Comparison of ENCODE assay signal across 19 cellular contexts in genomic region chr3:172199850-172200369, GRCh38.
DNase-seq lines count a peak whose midpoint lies in the region; TF ChIP-seq lines count a peak whose summit lies in the region.
"Had no signal": no experiment of that assay in that cellular context is flagged by ENCODE, and none has a peak within 500 bp of the region (broad histone marks: within the 10 kb centered on the region; RNA-seq: fewer than 3 reads in every experiment).

No MANE protein-coding gene starts in this region.

- H3K36me3 ChIP-seq in ACC112 (ENCODE audit: insufficient read depth, low read length): peaks cover 6% of the 10 kb centered on the region; the same call in 1 of the 2 replicates
- no peaks in the 10 kb centered on the region for H3K36me3 ChIP-seq in brain microvascular endothelial cell (replicated peaks)
- H3K36me3 ChIP-seq in neuronal stem cell (replicated peaks in 1 of 2; ENCODE audit: control insufficient read depth in 2 of 2, insufficient read depth in 2 of 2, low read length in 2 of 2): peaks cover 0 to 3% of the 10 kb centered on the region in 2 donors
- peaks cover 0 to 8% of the 10 kb centered on the region in 2 experiments for H3K36me3 ChIP-seq in mesenchymal stem cell (ENCODE audit: control insufficient read depth in 1 of 2, insufficient read depth in 2 of 2, low read depth in 1 of 2, low read length in 2 of 2)
- H3K36me3 ChIP-seq in MM.1S (replicated peaks; ENCODE audit: insufficient read depth, low read length): no peaks in the 10 kb centered on the region

- H3K18ac ChIP-seq in neuronal stem cell (ENCODE audit: low read length): no peak overlapping the region
- no peak overlapping the region for H3K18ac ChIP-seq in mesenchymal stem cell (ENCODE audit: low read depth in 1 of 2, low read length in 2 of 2)

- H3K4me1 ChIP-seq in ACC112 (ENCODE audit: control insufficient read depth, insufficient read depth, low read length, unreplicated experiment) (peaks cover 63% of the 10 kb centered on the region), neuronal stem cell (ENCODE audit: control insufficient read depth in 2 of 2, insufficient read depth in 1 of 2, low read depth in 1 of 2, low read length in 2 of 2) (peaks cover 14 to 50% of the 10 kb centered on the region in 2 donors), mesenchymal stem cell (ENCODE audit: control insufficient read depth, insufficient read depth, low read depth, low read length) (peaks cover 4% of the 10 kb centered on the region), MM.1S (ENCODE audit: low read length) (0 out of 2 replicates have a peak, but pooled peaks cover 2% of the 10 kb centered on the region)

- no CpG with 5 or more reads among the region's 7 CpGs for WGBS in neuronal stem cell (ENCODE audit: extremely low coverage in 2 of 2, insufficient read length in 2 of 2, insufficient replicate concordance in 1 of 2), 2 donors
- 91% methylated on average over 7 of the region's 7 CpGs for WGBS in mesenchymal stem cell

- in situ Hi-C loops in brain microvascular endothelial cell (cut with HindIII; ENCODE audit: low pct_ligation_motif_present, low sequenced_read_pairs): no loop called here

- H3K23ac ChIP-seq in neuronal stem cell (ENCODE audit: low read depth, low read length, poor library complexity): no peak overlapping the region
- no peak overlapping the region for H3K23ac ChIP-seq in mesenchymal stem cell (ENCODE audit: low read length in 2 of 2)

- H3K9me3 ChIP-seq in neuronal stem cell (replicated peaks in 1 of 2; ENCODE audit: control insufficient read depth in 2 of 2, insufficient read depth in 1 of 2, low read depth in 1 of 2, low read length in 2 of 2) (no peaks in the 10 kb centered on the region), mesenchymal stem cell (ENCODE audit: control insufficient read depth, low read length) (no peaks in the 10 kb centered on the region), MM.1S (replicated peaks; ENCODE audit: insufficient read depth, low read length) (no peaks in the 10 kb centered on the region)
- H3K9me3 ChIP-seq: MG63 had no signal

- H3K4ac ChIP-seq in neuronal stem cell (ENCODE audit: low read length) (no peak overlapping the region), mesenchymal stem cell (ENCODE audit: low read depth in 1 of 2, low read length in 2 of 2) (no peak overlapping the region)

- DNase-seq in HL-60 (ENCODE audit: low read depth in 1 of 2, low spot score in 1 of 2) (no peak), brain microvascular endothelial cell (no peak), neuronal stem cell (ENCODE audit: low spot score) (no peak), posterior vena cava (ENCODE audit: low spot score) (no peak), mesenchymal stem cell (no peak), MM.1S (no peak)
- DNase-seq: CD8-positive, alpha-beta memory T cell; DMS153; EL; GOT3; HFFc6; MG63; NCI-H1105 treated with DMSO at 0.1 percent for 48 hours; NCI-H187; NCI-H446; NCI-H748 treated with DMSO at 0.1 percent for 48 hours; PC-3 had no signal

- peaks cover 5% of the 10 kb centered on the region for H4K20me1 ChIP-seq in MM.1S (ENCODE audit: insufficient read depth, low read length)

- peaks cover 82% of the 10 kb centered on the region for H3K79me2 ChIP-seq in ACC112 (ENCODE audit: control insufficient read depth, insufficient read depth, low read length, unreplicated experiment)
- peaks cover 94% of the 10 kb centered on the region for H3K79me2 ChIP-seq in MM.1S (ENCODE audit: low read length)

- H3K4me3 ChIP-seq in ACC112 (ENCODE audit: low read depth, low read length): no peak overlapping the region
- no peak overlapping the region for H3K4me3 ChIP-seq in HL-60 (replicated peaks; ENCODE audit: insufficient read depth, low read length)
- H3K4me3 ChIP-seq in brain microvascular endothelial cell (ENCODE audit: low read depth, low read length): no peak overlapping the region
- no peak overlapping the region for H3K4me3 ChIP-seq in neuronal stem cell (ENCODE audit: low read length in 2 of 2)
- no peak overlapping the region for H3K4me3 ChIP-seq in mesenchymal stem cell (ENCODE audit: insufficient read depth in 1 of 2, low read depth in 1 of 2, low read length in 2 of 2)
- no peak overlapping the region for H3K4me3 ChIP-seq in MM.1S (ENCODE audit: low read length)

- no peak overlapping the region for H3K4me2 ChIP-seq in neuronal stem cell (ENCODE audit: insufficient read depth, low read length, poor library complexity, severe bottlenecking)
- H3K4me2 ChIP-seq in mesenchymal stem cell (ENCODE audit: low read length, poor library complexity, severe bottlenecking): no peak overlapping the region
- no peak overlapping the region for H3K4me2 ChIP-seq in MM.1S (ENCODE audit: low read depth, low read length)
- H3K4me2 ChIP-seq: KMS-11 had no signal

- no peak overlapping the region for H2BK5ac ChIP-seq in neuronal stem cell (ENCODE audit: low read length)
- no peak overlapping the region for H2BK5ac ChIP-seq in mesenchymal stem cell (ENCODE audit: low read depth, low read length, poor library complexity, severe bottlenecking)

- no peak overlapping the region for H2BK12ac ChIP-seq in neuronal stem cell (ENCODE audit: low read length)
- H2BK12ac ChIP-seq in mesenchymal stem cell (ENCODE audit: low read length in 2 of 2): no peak overlapping the region

- H3K9me2 ChIP-seq in MM.1S (replicated peaks; ENCODE audit: insufficient read depth, low read length): no peaks in the 10 kb centered on the region

- H2AFZ ChIP-seq in ACC112 (ENCODE audit: low read length, unreplicated experiment): no peak overlapping the region
- H2AFZ ChIP-seq in neuronal stem cell (ENCODE audit: low read length): no peak overlapping the region
- H2AFZ ChIP-seq in mesenchymal stem cell (ENCODE audit: low read depth, low read length): no peak overlapping the region
- H2AFZ ChIP-seq in MM.1S (ENCODE audit: low read length): no peak overlapping the region

- H3K27ac ChIP-seq in ACC112 (ENCODE audit: low read depth, low read length) (peak overlapping the region; percentile 99), HL-60 (replicated peaks) (peak overlapping the region; percentile 55), brain microvascular endothelial cell (peak overlapping the region; percentile 94), neuronal stem cell (replicated peaks; ENCODE audit: low read length) (no peak overlapping the region), mesenchymal stem cell (ENCODE audit: low read length, poor library complexity, severe bottlenecking) (no peak overlapping the region), MM.1S (ENCODE audit: low read length) (no peak overlapping the region)
- H3K27ac ChIP-seq: KMS-11 had no signal

- H3K27me3 ChIP-seq in ACC112 (ENCODE audit: insufficient read depth, low read length) (no peaks in the 10 kb centered on the region), HL-60 (ENCODE audit: insufficient read depth, poor library complexity, severe bottlenecking) (no peaks in the 10 kb centered on the region), brain microvascular endothelial cell (replicated peaks) (no peaks in the 10 kb centered on the region), neuronal stem cell (ENCODE audit: control insufficient read depth in 3 of 3, insufficient read depth in 3 of 3, low read depth in 1 of 3, low read length in 3 of 3) (no peaks in the 10 kb centered on the region), mesenchymal stem cell (ENCODE audit: control insufficient read depth in 1 of 2, insufficient read depth in 1 of 2, low read length in 2 of 2) (no peaks in the 10 kb centered on the region), MM.1S (replicated peaks; ENCODE audit: insufficient read depth, low read length) (no peaks in the 10 kb centered on the region)
- H3K27me3 ChIP-seq: MG63 had no signal

- H2BK15ac ChIP-seq in neuronal stem cell (ENCODE audit: low read length) (no peak overlapping the region), mesenchymal stem cell (ENCODE audit: low read depth, poor library complexity, severe bottlenecking) (no peak overlapping the region)

- H4K91ac ChIP-seq in neuronal stem cell (ENCODE audit: low read depth, low read length, poor library complexity) (no peak overlapping the region), mesenchymal stem cell (ENCODE audit: low read length) (no peak overlapping the region)

- H2BK120ac ChIP-seq in neuronal stem cell (ENCODE audit: low read depth, low read length) (no peak overlapping the region), mesenchymal stem cell (ENCODE audit: low read depth, low read length) (no peak overlapping the region)

- no peak overlapping the region for H3K14ac ChIP-seq in neuronal stem cell (ENCODE audit: low read length)
- no peak overlapping the region for H3K14ac ChIP-seq in mesenchymal stem cell (ENCODE audit: low read length in 2 of 2)

- no peak for TF ChIP-seq CTCF in HL-60 (IDR thresholded peaks at IDR 0.05; ENCODE audit: insufficient read depth, low read length)
- no peak for TF ChIP-seq CTCF in brain microvascular endothelial cell (IDR thresholded peaks at IDR 0.05; ENCODE audit: low read depth, low read length, missing control alignments)
- no peak for TF ChIP-seq CTCF in MM.1S (IDR thresholded peaks at IDR 0.05; ENCODE audit: low read length)

- H3K79me1 ChIP-seq in neuronal stem cell (ENCODE audit: low read depth, low read length) (no peaks in the 10 kb centered on the region), mesenchymal stem cell (replicated peaks; ENCODE audit: low read length, poor library complexity, severe bottlenecking) (peaks cover 6% of the 10 kb centered on the region)

- no peak overlapping the region for H2AK5ac ChIP-seq in neuronal stem cell (ENCODE audit: low read depth, low read length)
- H2AK5ac ChIP-seq in mesenchymal stem cell (ENCODE audit: low read length, severe bottlenecking): no peak overlapping the region

- no peak overlapping the region for H4K8ac ChIP-seq in neuronal stem cell (ENCODE audit: low read depth, low read length)
- no peak overlapping the region for H4K8ac ChIP-seq in mesenchymal stem cell (ENCODE audit: low read length)

- no peaks in the 10 kb centered on the region for H3F3A ChIP-seq in MM.1S (ENCODE audit: insufficient read depth, low read length)

- peak overlapping the region; percentile 17 for H3K9ac ChIP-seq in neuronal stem cell (ENCODE audit: low read depth, low read length, poor library complexity)
- no peak overlapping the region for H3K9ac ChIP-seq in mesenchymal stem cell (ENCODE audit: low read length)
- no peak overlapping the region for H3K9ac ChIP-seq in MM.1S (ENCODE audit: low read length)
- H3K9ac ChIP-seq: KMS-11 had no signal

- intact Hi-C loops in posterior vena cava (cut with DNase I): loop anchor here in 1 of 2 donors (10.0 kb wide), 1 partner anchor 55 kb away; no protein-coding TSS in a partner anchor

Comparison
In these comparisons a context has a peak if more than half of its experiments do, and no peak if none do; other contexts are left out.
1. H3K27ac ChIP-seq: peak in ACC112 (single experiment), HL-60 (single experiment) and brain microvascular endothelial cell (single experiment); none in neuronal stem cell (single experiment), mesenchymal stem cell (single experiment) and MM.1S (single experiment).